In the genomic region with DNA sequence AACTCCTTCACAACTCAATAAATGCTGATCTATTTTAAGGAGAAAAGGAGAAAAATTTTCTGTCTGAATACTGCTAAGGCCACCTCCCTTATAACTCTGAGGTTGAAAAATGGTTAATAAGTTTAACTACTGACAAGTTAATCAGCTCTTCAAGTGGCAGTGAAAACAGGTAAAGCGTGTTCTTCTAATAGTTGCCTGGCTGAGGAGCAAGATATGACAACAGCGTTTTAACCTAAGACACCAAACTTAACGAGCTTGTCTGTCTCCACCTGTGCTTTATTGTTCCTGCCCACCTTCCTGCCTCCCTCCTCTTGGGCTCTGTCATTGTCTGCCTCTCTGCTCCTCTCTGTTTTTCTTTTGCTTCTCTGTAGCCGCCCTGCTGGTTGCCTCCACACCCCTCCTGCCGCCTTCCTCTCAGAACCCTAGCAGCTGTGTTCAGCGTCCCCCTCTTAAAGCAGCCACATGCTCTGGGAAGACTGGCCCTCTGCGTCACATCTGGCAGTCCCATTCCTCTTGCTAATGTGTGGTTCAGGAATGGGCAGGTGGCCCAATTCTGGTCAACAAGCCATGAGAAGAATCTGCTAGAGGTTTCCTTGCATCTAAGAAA, we compare ENCODE assay signal across 9 cellular contexts. TPM values are rescaled to one million over a fixed set of nuclear protein-coding genes. Genes with fewer than 3 reads are reported as not detected.
A peak's percentile ranks its signal among the peaks of the same experiment; 100 is the strongest.
DNase-seq lines count a peak whose midpoint lies in the region; ATAC-seq and TF ChIP-seq lines count a peak whose summit lies in the region.
"Had no signal": no experiment of that assay in that cellular context is flagged by ENCODE, and none has a peak within 500 bp of the region (broad histone marks: within the 10 kb centered on the region; RNA-seq: fewer than 3 reads in every experiment).

No MANE protein-coding gene starts in this region.

- peak overlapping the region; percentile 97 to 100 (median 98) for H3K27ac Mint-ChIP-seq in CD8-positive, alpha-beta memory T cell
- peak overlapping the region; percentile 2 for H3K27ac Mint-ChIP-seq in mesothelial cell of epicardium

- no peaks in the 10 kb centered on the region for H3K9me3 ChIP-seq in CD8-positive, alpha-beta memory T cell (ENCODE audit: low read length)

- H3K9me3 Mint-ChIP-seq in CD8-positive, alpha-beta memory T cell: no peaks in the 10 kb centered on the region
- no peaks in the 10 kb centered on the region for H3K9me3 Mint-ChIP-seq in mesothelial cell of epicardium

- peak in 3 of 5 donors; percentile 39 to 66 (median 51) for DNase-seq in CD8-positive, alpha-beta memory T cell
- peak; percentile 23 for DNase-seq in activated CD8-positive, alpha-beta memory T cell treated with anti-CD3 and anti-CD28 coated beads, Interleukin-2, amount 50 U/mL, for 1 hour (ENCODE audit: extremely low read depth)
- no peak for DNase-seq in mesothelial cell of epicardium (ENCODE audit: low spot score in 2 of 2, unreplicated experiment in 2 of 2)
- DNase-seq in medulla oblongata (ENCODE audit: extremely low spot score): no peak
- no peak for DNase-seq in NCI-H2227 (lab: John Stamatoyannopoulos, UW; ENCODE audit: unreplicated experiment)
- no peak for DNase-seq in EL

- peak overlapping the region; percentile 52 to 85 (median 76) for H3K4me3 Mint-ChIP-seq in CD8-positive, alpha-beta memory T cell
- no peak overlapping the region for H3K4me3 Mint-ChIP-seq in mesothelial cell of epicardium

- peak overlapping the region; percentile 44 for H3K4me3 ChIP-seq in CD8-positive, alpha-beta memory T cell (ENCODE audit: low read length)

- no peaks in the 10 kb centered on the region for H3K36me3 ChIP-seq in CD8-positive, alpha-beta memory T cell (ENCODE audit: insufficient read depth, low read length)

- no peaks in the 10 kb centered on the region for H3K27me3 ChIP-seq in CD8-positive, alpha-beta memory T cell (ENCODE audit: insufficient read depth, low read length, poor library complexity, severe bottlenecking)

- CTCF ChIA-PET in CD8-positive, alpha-beta memory T cell (lab: Charles Lee): interaction anchor here (1.2 to 1.9 kb wide), 2 partner anchors 195 to 266 kb away, joined by 4 to 5 read pairs; a partner anchor contains a TSS

- peaks cover 52 to 65% (median 58%) of the 10 kb centered on the region in 3 donors for H3K4me1 Mint-ChIP-seq in CD8-positive, alpha-beta memory T cell
- H3K4me1 Mint-ChIP-seq in mesothelial cell of epicardium: peaks cover 26% of the 10 kb centered on the region

- TF ChIP-seq CTCF in mesothelial cell of epicardium (IDR thresholded peaks at IDR 0.05; ENCODE audit: unreplicated experiment): no peak

- peaks cover 48% of the 10 kb centered on the region for H3K4me1 ChIP-seq in CD8-positive, alpha-beta memory T cell (ENCODE audit: insufficient read depth, low read length)
- H3K4me1 ChIP-seq: parathyroid adenoma had no signal

- peak overlapping the region; percentile 64 for H3K27ac ChIP-seq in CD8-positive, alpha-beta memory T cell (ENCODE audit: low read depth, low read length)
- H3K27ac ChIP-seq: parathyroid adenoma had no signal

- POLR2A ChIA-PET in CD8-positive, alpha-beta memory T cell (lab: Charles Lee): interaction anchor here (0.9 kb wide), 1 partner anchor 23 kb away, joined by 3 read pairs; no protein-coding TSS in a partner anchor

- peaks cover 0 to 3% of the 10 kb centered on the region in 2 donors for H3K27me3 Mint-ChIP-seq in CD8-positive, alpha-beta memory T cell
- peaks cover 34% of the 10 kb centered on the region for H3K27me3 Mint-ChIP-seq in mesothelial cell of epicardium (ENCODE audit: low read depth)

- peaks cover 0 to 3% (median 0%) of the 10 kb centered on the region in 3 donors for H3K36me3 Mint-ChIP-seq in CD8-positive, alpha-beta memory T cell
- no peaks in the 10 kb centered on the region for H3K36me3 Mint-ChIP-seq in mesothelial cell of epicardium

- ATAC-seq in HG03439 (IDR thresholded peaks at IDR 0.05; ENCODE audit: unreplicated experiment): peak; percentile 1
- ATAC-seq in GM18517 (IDR thresholded peaks at IDR 0.05; ENCODE audit: unreplicated experiment): no peak

RNA-seq across cellular contexts. Expression of a gene that starts 4.3 kb away (rescaled TPM):
- 10 to 100 TPM; 15.9 to 16.7 TPM for total RNA-seq in CD8-positive, alpha-beta memory T cell
- 29.7 TPM for polyA plus RNA-seq in CD8-positive, alpha-beta memory T cell
- total RNA-seq in mesothelial cell of epicardium: 12.7 to 14.7 TPM (median 13.8 TPM) in 3 replicates

Comparison
In these comparisons a context has a peak if more than half of its experiments do, and no peak if none do; other contexts are left out.
1. DNase-seq: peak in CD8-positive, alpha-beta memory T cell (3 of 5) and activated CD8-positive, alpha-beta memory T cell treated with anti-CD3 and anti-CD28 coated beads, Interleukin-2, amount 50 U/mL, for 1 hour (single experiment); none in mesothelial cell of epicardium (0 of 2), medulla oblongata (single experiment), NCI-H2227 (single experiment) and EL (single experiment).